12 cellular contexts compared by ENCODE assay signal in genomic region chr14:30330452-30330851, GRCh38.
A peak's percentile ranks its signal among the peaks of the same experiment; 100 is the strongest.
DNase-seq lines count a peak whose midpoint lies in the region; ATAC-seq and TF ChIP-seq lines count a peak whose summit lies in the region.
"Had no signal": no experiment of that assay in that cellular context is flagged by ENCODE, and none has a peak within 500 bp of the region (broad histone marks: within the 10 kb centered on the region; RNA-seq: fewer than 3 reads in every experiment).

No MANE protein-coding gene starts in this region.

- H3K27me3 Mint-ChIP-seq in MCF 10A (ENCODE audit: insufficient read depth, unreplicated experiment) (peaks cover 37% of the 10 kb centered on the region), endothelial cell (ENCODE audit: unreplicated experiment) (no peaks in the 10 kb centered on the region)
- H3K27me3 Mint-ChIP-seq: activated CD4-positive, alpha-beta T cell treated with anti-CD3 and anti-CD28 coated beads, Interleukin-2, amount 10 ng/mL, durations not matched to agents 7 days and 5 days had no signal

- no peak for TF ChIP-seq POLR2A in breast epithelium (IDR thresholded peaks at IDR 0.05)
- TF ChIP-seq POLR2A in thyroid gland (IDR thresholded peaks at IDR 0.05): no peak

- ATAC-seq in HG02885 (IDR thresholded peaks at IDR 0.05; ENCODE audit: poor library complexity, unreplicated experiment) (no peak), HG02852 (IDR thresholded peaks at IDR 0.05; ENCODE audit: unreplicated experiment) (no peak), left lobe of liver (no peak)
- ATAC-seq: CD8-positive, alpha-beta T cell had no signal

- H3K4me1 ChIP-seq in breast epithelium: no peaks in the 10 kb centered on the region
- H3K4me1 ChIP-seq in thyroid gland: no peaks in the 10 kb centered on the region
- H3K4me1 ChIP-seq: esophagus muscularis mucosa, stomach had no signal

- no peak overlapping the region for H3K27ac ChIP-seq in breast epithelium
- no peak overlapping the region for H3K27ac ChIP-seq in thyroid gland
- H3K27ac ChIP-seq: esophagus muscularis mucosa, stomach had no signal

- H3K9me3 Mint-ChIP-seq in MCF 10A (ENCODE audit: unreplicated experiment) (no peaks in the 10 kb centered on the region), endothelial cell (ENCODE audit: unreplicated experiment) (peaks cover 9% of the 10 kb centered on the region)
- H3K9me3 Mint-ChIP-seq: CD8-positive, alpha-beta T cell had no signal

- BruUV-seq in MCF 10A (replicated peaks; lab: Mats Ljungman, UMichigan): no TSS peak

- DNase-seq in MCF 10A (ENCODE audit: unreplicated experiment) (peak; percentile 16), breast epithelium (ENCODE audit: low spot score in 2 of 2) (no peak), NCI-H69 (lab: John Stamatoyannopoulos, UW) (peak; percentile 54), endothelial cell (ENCODE audit: low spot score) (no peak), thyroid gland (no peak), left lobe of liver (ENCODE audit: low spot score) (no peak)
- DNase-seq: activated CD4-positive, alpha-beta T cell treated with anti-CD3 and anti-CD28 coated beads, Interleukin-2, amount 10 ng/mL, durations not matched to agents 7 days and 5 days; CD8-positive, alpha-beta T cell; stomach had no signal

- CTCF ChIA-PET in MCF 10A (lab: Yijun Ruan, JAX): interaction anchor here (1.0 to 1.4 kb wide), 4 partner anchors 9 to 47 kb away, joined by 3 to 4 read pairs (median 4); no protein-coding TSS in a partner anchor

- H3K4me3 ChIP-seq in breast epithelium (no peak overlapping the region), thyroid gland (replicated peaks in 1 of 3) (no peak overlapping the region)
- H3K4me3 ChIP-seq: esophagus muscularis mucosa, stomach had no signal

- no peaks in the 10 kb centered on the region for H3K9me3 ChIP-seq in breast epithelium
- no peaks in the 10 kb centered on the region for H3K9me3 ChIP-seq in thyroid gland
- H3K9me3 ChIP-seq: esophagus muscularis mucosa, stomach had no signal

- no peaks in the 10 kb centered on the region for H3K27me3 ChIP-seq in breast epithelium
- no peaks in the 10 kb centered on the region for H3K27me3 ChIP-seq in thyroid gland
- H3K27me3 ChIP-seq: esophagus muscularis mucosa, stomach had no signal

- intact Hi-C loops in MCF 10A (cut with micrococcal nuclease): no loop called here
- intact Hi-C loops in breast epithelium (cut with DNase I; ENCODE audit: low total_unique reads): no loop called here
- intact Hi-C loops in thyroid gland (cut with DNase I): no loop called here

- no peaks in the 10 kb centered on the region for H3K4me1 Mint-ChIP-seq in MCF 10A (ENCODE audit: insufficient read depth, unreplicated experiment)
- no peaks in the 10 kb centered on the region for H3K4me1 Mint-ChIP-seq in endothelial cell (ENCODE audit: unreplicated experiment)
- H3K4me1 Mint-ChIP-seq: activated CD4-positive, alpha-beta T cell treated with anti-CD3 and anti-CD28 coated beads, Interleukin-2, amount 10 ng/mL, durations not matched to agents 7 days and 5 days had no signal

- POLR2A ChIA-PET in MCF 10A (lab: Yijun Ruan, JAX): no interaction called here

- H3K36me3 Mint-ChIP-seq in MCF 10A (ENCODE audit: insufficient read depth, unreplicated experiment) (no peaks in the 10 kb centered on the region), endothelial cell (ENCODE audit: low read depth, unreplicated experiment) (no peaks in the 10 kb centered on the region)
- H3K36me3 Mint-ChIP-seq: CD8-positive, alpha-beta T cell had no signal

- TF ChIP-seq CTCF in MCF 10A (IDR thresholded peaks at IDR 0.05; ENCODE audit: unreplicated experiment) (peak; percentile 33), breast epithelium (IDR thresholded peaks at IDR 0.05) (no peak), endothelial cell (IDR thresholded peaks at IDR 0.05; ENCODE audit: unreplicated experiment) (peak; percentile 70), thyroid gland (IDR thresholded peaks at IDR 0.05) (peak in 4 of 6 experiments; percentile 6 to 30 (median 16))

- H3K27ac Mint-ChIP-seq in MCF 10A (ENCODE audit: low read depth, unreplicated experiment): no peak overlapping the region
- H3K27ac Mint-ChIP-seq in endothelial cell (ENCODE audit: unreplicated experiment): no peak overlapping the region
- H3K27ac Mint-ChIP-seq: activated CD4-positive, alpha-beta T cell treated with anti-CD3 and anti-CD28 coated beads, Interleukin-2, amount 10 ng/mL, durations not matched to agents 7 days and 5 days; CD8-positive, alpha-beta T cell had no signal

- H3K4me3 Mint-ChIP-seq in MCF 10A (ENCODE audit: unreplicated experiment): no peak overlapping the region
- no peak overlapping the region for H3K4me3 Mint-ChIP-seq in endothelial cell (ENCODE audit: unreplicated experiment)
- H3K4me3 Mint-ChIP-seq: activated CD4-positive, alpha-beta T cell treated with anti-CD3 and anti-CD28 coated beads, Interleukin-2, amount 10 ng/mL, durations not matched to agents 7 days and 5 days; CD8-positive, alpha-beta T cell had no signal

- no peaks in the 10 kb centered on the region for H3K36me3 ChIP-seq in breast epithelium
- H3K36me3 ChIP-seq in thyroid gland: no peaks in the 10 kb centered on the region
- H3K36me3 ChIP-seq: esophagus muscularis mucosa, stomach had no signal

Comparison
In these comparisons a context has a peak if more than half of its experiments do, and no peak if none do; other contexts are left out.
1. DNase-seq: peak in MCF 10A (single experiment) and NCI-H69 (single experiment); none in breast epithelium (0 of 2), endothelial cell (single experiment), thyroid gland (0 of 2) and left lobe of liver (single experiment).
2. CTCF ChIP-seq: peak in MCF 10A (single experiment), endothelial cell (single experiment) and thyroid gland (4 of 6); none in breast epithelium (0 of 3).